In the genomic region with DNA sequence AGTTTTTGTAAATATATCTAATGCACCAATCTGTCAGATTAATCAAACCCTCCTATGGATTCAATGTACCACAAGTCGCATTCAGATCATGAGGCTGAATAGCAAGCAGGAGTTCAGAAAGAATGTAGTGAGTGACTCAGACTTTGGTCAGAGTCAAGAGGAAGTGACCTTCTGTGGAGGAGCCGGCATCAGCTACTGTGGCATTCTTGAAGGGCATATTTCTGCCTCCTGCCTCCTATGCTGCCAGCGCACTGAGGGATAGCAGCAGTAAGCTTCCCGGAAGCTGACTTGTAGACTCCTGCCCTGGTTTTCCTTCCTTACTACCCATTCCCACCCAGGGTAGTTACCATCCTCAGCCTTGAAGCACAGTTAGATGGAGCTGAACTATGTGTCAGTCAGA, we compare ENCODE assay signal across 14 cellular contexts.
DNase-seq lines count a peak whose midpoint lies in the region; ATAC-seq, FAIRE-seq and TF ChIP-seq lines count a peak whose summit lies in the region.
"Had no signal": no experiment of that assay in that cellular context is flagged by ENCODE, and none has a peak within 500 bp of the region (broad histone marks: within the 10 kb centered on the region; RNA-seq: fewer than 3 reads in every experiment).

No MANE protein-coding gene starts in this region.

- H4K20me1 ChIP-seq in SK-N-SH (ENCODE audit: insufficient read depth): no peaks in the 10 kb centered on the region

- H3K36me3 ChIP-seq in SK-N-SH (replicated peaks in 1 of 2; ENCODE audit: control insufficient read depth in 1 of 2, insufficient read depth in 2 of 2, low read length in 1 of 2) (no peaks in the 10 kb centered on the region), HAP-1 (replicated peaks) (no peaks in the 10 kb centered on the region)

- FAIRE-seq in H54 (lab: Jason Lieb, UNC): peak; percentile 96
- FAIRE-seq: GM12878 had no signal

- in situ Hi-C loops in HAP-1 (cut with MboI; ENCODE audit: low sequenced_read_pairs): no loop called here

- H3K9me2 ChIP-seq in SK-N-SH: no peaks in the 10 kb centered on the region

- POLR2A ChIA-PET in SK-N-SH (lab: Yijun Ruan, JAX): no interaction called here

- no peak for TF ChIP-seq RAD21 in SK-N-SH (IDR thresholded peaks at IDR 0.05; ENCODE audit: low read length)

- H3K4me3 ChIP-seq in SK-N-SH (ENCODE audit: low read depth in 2 of 2, low read length in 1 of 2) (no peak overlapping the region), retinal pigment epithelial cell (ENCODE audit: low read length) (no peak overlapping the region), HAP-1 (no peak overlapping the region)
- H3K4me3 ChIP-seq: GM12878 had no signal

- H3K79me2 ChIP-seq in SK-N-SH (ENCODE audit: insufficient read depth): no peaks in the 10 kb centered on the region

- H3K4me2 ChIP-seq in SK-N-SH: peak overlapping the region; percentile 22; the same call in 1 of the 2 replicates

- peak overlapping the region; percentile 31 to 57; a peak in 3 of 4 replicates for H3K27ac ChIP-seq in SK-N-SH (ENCODE audit: low read depth in 2 of 2, low read length in 1 of 2)

- TF ChIP-seq CTCF in SK-N-SH (IDR thresholded peaks at IDR 0.05): no peak
- TF ChIP-seq CTCF in retinal pigment epithelial cell (conservative IDR thresholded peaks at IDR 0.05; ENCODE audit: low read depth, low read length): no peak

- CTCF ChIA-PET in SK-N-SH (lab: Yijun Ruan, JAX): interaction anchor here (1.5 kb wide), 1 partner anchor 9 kb away, joined by 4 read pairs; no protein-coding TSS in a partner anchor

- H3F3A ChIP-seq in SK-N-SH (replicated peaks; ENCODE audit: insufficient read depth): peaks cover 10% of the 10 kb centered on the region

- H3K27me3 ChIP-seq in SK-N-SH (ENCODE audit: insufficient read depth) (no peaks in the 10 kb centered on the region), HAP-1 (ENCODE audit: low read depth) (no peaks in the 10 kb centered on the region)

- peaks cover 0 to 16% of the 10 kb centered on the region in 2 experiments; a peak in 3 of 4 replicates for H3K4me1 ChIP-seq in SK-N-SH (ENCODE audit: control insufficient read depth in 1 of 2, insufficient read depth in 2 of 2, low read depth in 1 of 2, low read length in 1 of 2)
- no peaks in the 10 kb centered on the region for H3K4me1 ChIP-seq in HAP-1

- no peaks in the 10 kb centered on the region for H3K9me3 ChIP-seq in SK-N-SH
- no peaks in the 10 kb centered on the region for H3K9me3 ChIP-seq in HAP-1

- peak overlapping the region; percentile 60; the same call in 1 of the 2 replicates for H2AFZ ChIP-seq in SK-N-SH (ENCODE audit: low read depth)

- DNase-seq in H54 (ENCODE audit: insufficient read length, low spot score): peak; percentile 45
- DNase-seq in SK-N-SH: no peak
- peak; percentile 71 for DNase-seq in retinal pigment epithelial cell (ENCODE audit: low read depth)
- no peak for DNase-seq in HAP-1 (ENCODE audit: low spot score in 2 of 2)
- DNase-seq in NCI-H2227 (lab: John Stamatoyannopoulos, UW; ENCODE audit: unreplicated experiment): no peak
- no peak for DNase-seq in hippocampal formation (lab: John Stamatoyannopoulos, UW)
- no peak for DNase-seq in RPMI8226
- DNase-seq: activated gamma-delta T cell; CD8-positive, alpha-beta T cell; natural killer cell; NCI-H2081; stimulated activated naive B cell treated with anti-CD40 and anti-IgM and Interleukin-4, amounts not matched to agents 10 μg/mL and 1 μg/mL and 100 μg/mL, for 72 hours had no signal

- WGBS in SK-N-SH (ENCODE audit: low lambda C conversion rate): 10% methylated on average over 4 of the region's 4 CpGs

- peak; percentile 57 for ATAC-seq in esophagus mucosa
- ATAC-seq: CD8-positive, alpha-beta T cell; GM12878; natural killer cell had no signal

- no peak for TF ChIP-seq POLR2A in H54 (IDR thresholded peaks at IDR 0.05; ENCODE audit: low read depth, low read length)

- TF ChIP-seq EP300 in SK-N-SH (IDR thresholded peaks at IDR 0.05; ENCODE audit: borderline replicate concordance in 1 of 2, low read depth in 1 of 2, low read length in 1 of 2): peak in 1 of 2 experiments; percentile 32; a peak in 1 of 4 replicates

- no peak overlapping the region for H3K9ac ChIP-seq in SK-N-SH

TF ChIP-seq in SK-N-SH, 30 proteins besides CTCF, POLR2A, EP300 and RAD21 (continues in another document):
- TF ChIP-seq, protein P1, sequence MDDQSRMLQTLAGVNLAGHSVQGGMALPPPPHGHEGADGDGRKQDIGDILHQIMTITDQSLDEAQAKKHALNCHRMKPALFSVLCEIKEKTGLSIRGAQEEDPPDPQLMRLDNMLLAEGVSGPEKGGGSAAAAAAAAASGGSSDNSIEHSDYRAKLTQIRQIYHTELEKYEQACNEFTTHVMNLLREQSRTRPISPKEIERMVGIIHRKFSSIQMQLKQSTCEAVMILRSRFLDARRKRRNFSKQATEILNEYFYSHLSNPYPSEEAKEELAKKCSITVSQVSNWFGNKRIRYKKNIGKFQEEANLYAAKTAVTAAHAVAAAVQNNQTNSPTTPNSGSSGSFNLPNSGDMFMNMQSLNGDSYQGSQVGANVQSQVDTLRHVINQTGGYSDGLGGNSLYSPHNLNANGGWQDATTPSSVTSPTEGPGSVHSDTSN (IDR thresholded peaks at IDR 0.05): peak; percentile 52
- no peak for TF ChIP-seq EZH2phosphoT487 (IDR thresholded peaks at IDR 0.05; ENCODE audit: borderline replicate concordance, low read depth)
- TF ChIP-seq JUND (IDR thresholded peaks at IDR 0.05): peak; percentile 86
- no peak for TF ChIP-seq MEF2A (IDR thresholded peaks at IDR 0.05; ENCODE audit: borderline replicate concordance, low read depth)
- peak; percentile 33; the same call in 1 of the 2 replicates for TF ChIP-seq NFIC (IDR thresholded peaks at IDR 0.05; ENCODE audit: borderline replicate concordance)
- TF ChIP-seq FOSL2 (IDR thresholded peaks at IDR 0.05; ENCODE audit: borderline replicate concordance, low read depth): peak; percentile 85
- TF ChIP-seq, protein P2, sequence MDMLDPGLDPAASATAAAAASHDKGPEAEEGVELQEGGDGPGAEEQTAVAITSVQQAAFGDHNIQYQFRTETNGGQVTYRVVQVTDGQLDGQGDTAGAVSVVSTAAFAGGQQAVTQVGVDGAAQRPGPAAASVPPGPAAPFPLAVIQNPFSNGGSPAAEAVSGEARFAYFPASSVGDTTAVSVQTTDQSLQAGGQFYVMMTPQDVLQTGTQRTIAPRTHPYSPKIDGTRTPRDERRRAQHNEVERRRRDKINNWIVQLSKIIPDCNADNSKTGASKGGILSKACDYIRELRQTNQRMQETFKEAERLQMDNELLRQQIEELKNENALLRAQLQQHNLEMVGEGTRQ (IDR thresholded peaks at IDR 0.05; ENCODE audit: borderline replicate concordance, low read depth, low read length): no peak
- peak; percentile 65 for TF ChIP-seq TCF12 (IDR thresholded peaks at IDR 0.05)
- TF ChIP-seq, protein P3, sequence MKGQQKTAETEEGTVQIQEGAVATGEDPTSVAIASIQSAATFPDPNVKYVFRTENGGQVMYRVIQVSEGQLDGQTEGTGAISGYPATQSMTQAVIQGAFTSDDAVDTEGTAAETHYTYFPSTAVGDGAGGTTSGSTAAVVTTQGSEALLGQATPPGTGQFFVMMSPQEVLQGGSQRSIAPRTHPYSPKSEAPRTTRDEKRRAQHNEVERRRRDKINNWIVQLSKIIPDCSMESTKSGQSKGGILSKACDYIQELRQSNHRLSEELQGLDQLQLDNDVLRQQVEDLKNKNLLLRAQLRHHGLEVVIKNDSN (IDR thresholded peaks at IDR 0.05; ENCODE audit: borderline replicate concordance, low read depth): no peak
- TF ChIP-seq RXRA (IDR thresholded peaks at IDR 0.05; ENCODE audit: borderline replicate concordance, low read depth): peak; percentile 63; the same call in 1 of the 2 replicates
- no peak for TF ChIP-seq RCOR1 (IDR thresholded peaks at IDR 0.05; ENCODE audit: low read length)
- no peak for TF ChIP-seq SMC3 (IDR thresholded peaks at IDR 0.05; ENCODE audit: low read depth, low read length)
- TF ChIP-seq ELF1 (IDR thresholded peaks at IDR 0.05): peak; percentile 53
- TF ChIP-seq TAF1 (IDR thresholded peaks at IDR 0.05; ENCODE audit: borderline replicate concordance, low read depth, low read length): 0 out of 2 replicates have a peak, but pooled peaks have one; percentile 27
- no peak for TF ChIP-seq GABPA (IDR thresholded peaks at IDR 0.05; ENCODE audit: low read depth)
- TF ChIP-seq, protein P4, sequence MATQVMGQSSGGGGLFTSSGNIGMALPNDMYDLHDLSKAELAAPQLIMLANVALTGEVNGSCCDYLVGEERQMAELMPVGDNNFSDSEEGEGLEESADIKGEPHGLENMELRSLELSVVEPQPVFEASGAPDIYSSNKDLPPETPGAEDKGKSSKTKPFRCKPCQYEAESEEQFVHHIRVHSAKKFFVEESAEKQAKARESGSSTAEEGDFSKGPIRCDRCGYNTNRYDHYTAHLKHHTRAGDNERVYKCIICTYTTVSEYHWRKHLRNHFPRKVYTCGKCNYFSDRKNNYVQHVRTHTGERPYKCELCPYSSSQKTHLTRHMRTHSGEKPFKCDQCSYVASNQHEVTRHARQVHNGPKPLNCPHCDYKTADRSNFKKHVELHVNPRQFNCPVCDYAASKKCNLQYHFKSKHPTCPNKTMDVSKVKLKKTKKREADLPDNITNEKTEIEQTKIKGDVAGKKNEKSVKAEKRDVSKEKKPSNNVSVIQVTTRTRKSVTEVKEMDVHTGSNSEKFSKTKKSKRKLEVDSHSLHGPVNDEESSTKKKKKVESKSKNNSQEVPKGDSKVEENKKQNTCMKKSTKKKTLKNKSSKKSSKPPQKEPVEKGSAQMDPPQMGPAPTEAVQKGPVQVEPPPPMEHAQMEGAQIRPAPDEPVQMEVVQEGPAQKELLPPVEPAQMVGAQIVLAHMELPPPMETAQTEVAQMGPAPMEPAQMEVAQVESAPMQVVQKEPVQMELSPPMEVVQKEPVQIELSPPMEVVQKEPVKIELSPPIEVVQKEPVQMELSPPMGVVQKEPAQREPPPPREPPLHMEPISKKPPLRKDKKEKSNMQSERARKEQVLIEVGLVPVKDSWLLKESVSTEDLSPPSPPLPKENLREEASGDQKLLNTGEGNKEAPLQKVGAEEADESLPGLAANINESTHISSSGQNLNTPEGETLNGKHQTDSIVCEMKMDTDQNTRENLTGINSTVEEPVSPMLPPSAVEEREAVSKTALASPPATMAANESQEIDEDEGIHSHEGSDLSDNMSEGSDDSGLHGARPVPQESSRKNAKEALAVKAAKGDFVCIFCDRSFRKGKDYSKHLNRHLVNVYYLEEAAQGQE (IDR thresholded peaks at IDR 0.05; ENCODE audit: low read depth, low read length): 0 out of 2 replicates have a peak, but pooled peaks have one; percentile 40
- TF ChIP-seq TEAD4 (IDR thresholded peaks at IDR 0.05; ENCODE audit: borderline replicate concordance, insufficient read depth): peak; percentile 71; the same call in 1 of the 2 replicates
- TF ChIP-seq POLR2AphosphoS5 (IDR thresholded peaks at IDR 0.05; ENCODE audit: low read depth, low read length): peak; percentile 42; the same call in 1 of the 2 replicates
- TF ChIP-seq GATA2 (CRISPR knock-in tag; IDR thresholded peaks at IDR 0.05): no peak
- TF ChIP-seq MXI1 (IDR thresholded peaks at IDR 0.05; ENCODE audit: low read depth, low read length): no peak

Comparison
In these comparisons a context has a peak if more than half of its experiments do, and no peak if none do; other contexts are left out.
1. DNase-seq: peak in H54 (single experiment) and retinal pigment epithelial cell (single experiment); none in SK-N-SH (single experiment), HAP-1 (0 of 2), NCI-H2227 (single experiment), hippocampal formation (0 of 2) and RPMI8226 (single experiment).